In genomic region chr7:136259074-136259473, GRCh38 we compare ENCODE assay signal across 8 cellular contexts.
"Had no signal": no experiment of that assay in that cellular context is flagged by ENCODE, and none has a peak within 500 bp of the region (broad histone marks: within the 10 kb centered on the region; RNA-seq: fewer than 3 reads in every experiment).

No MANE protein-coding gene starts in this region.

- H3K4me3 ChIP-seq: K562 had no signal

- H3K36me3 Mint-ChIP-seq: IgD-negative memory B cell had no signal

- ATAC-seq: HepG2, K562 had no signal

- H3K27me3 Mint-ChIP-seq: IgD-negative memory B cell had no signal

- H3K9ac ChIP-seq: KMS-11 had no signal

- DNase-seq: IMR-90, KBM-7, KG1 had no signal

- H3K4me2 ChIP-seq: KMS-11 had no signal

- H3K4me1 Mint-ChIP-seq: IgD-negative memory B cell had no signal

- H3K27ac Mint-ChIP-seq: IgD-negative memory B cell had no signal

- H3K27ac ChIP-seq: HL-60, KMS-11 had no signal

- H3K4me3 Mint-ChIP-seq: IgD-negative memory B cell had no signal
